In the genomic region with DNA sequence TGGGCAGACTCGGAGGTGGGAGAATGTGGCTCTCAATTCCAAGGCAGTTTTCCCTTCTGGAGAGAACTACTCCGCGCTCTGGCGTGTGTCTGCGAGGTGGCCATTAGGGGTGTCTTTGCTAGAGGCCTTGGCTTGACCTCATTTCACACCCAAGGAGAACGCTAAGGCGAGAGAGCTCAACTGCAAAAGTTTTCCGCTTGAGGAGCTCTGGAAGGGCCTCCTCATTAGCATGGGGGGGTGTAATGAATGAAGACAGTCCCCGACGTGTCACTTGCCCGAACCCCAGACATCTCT, we compare ENCODE assay signal across 8 cellular contexts. TPM values are rescaled to one million over a fixed set of nuclear protein-coding genes. Genes with fewer than 3 reads are reported as not detected.
DNase-seq lines count a peak whose midpoint lies in the region; ATAC-seq and TF ChIP-seq lines count a peak whose summit lies in the region.

No MANE protein-coding gene starts in this region.

- peak overlapping the region; percentile 91 for H2AFZ ChIP-seq in SK-N-SH (ENCODE audit: low read depth)

- H3K27ac Mint-ChIP-seq in endothelial cell (ENCODE audit: unreplicated experiment) = peak overlapping the region; percentile 93
- H3K27ac Mint-ChIP-seq in natural killer cell = peak overlapping the region; percentile 92 to 96

- peak overlapping the region; percentile 83 to 93 for H3K4me3 ChIP-seq in SK-N-SH (ENCODE audit: low read depth in 2 of 2, low read length in 1 of 2)

- peaks cover 37% of the 10 kb centered on the region for H3K79me2 ChIP-seq in SK-N-SH (ENCODE audit: insufficient read depth)

- H3F3A ChIP-seq in SK-N-SH (replicated peaks; ENCODE audit: insufficient read depth) = peaks cover 25% of the 10 kb centered on the region

- peaks cover 16% of the 10 kb centered on the region for H3K4me1 Mint-ChIP-seq in endothelial cell (ENCODE audit: unreplicated experiment)
- peaks cover 36 to 43% of the 10 kb centered on the region in 2 donors for H3K4me1 Mint-ChIP-seq in natural killer cell

- intact Hi-C loops in natural killer cell (cut with micrococcal nuclease) = loop anchor here (2.0 to 10.0 kb wide), 4 partner anchors 245 to 541 kb away; a partner anchor contains a TSS
- intact Hi-C loops in posterior vena cava (cut with DNase I) = loop anchor here (5.0 to 10.0 kb wide), 2 partner anchors 158 to 295 kb away; no protein-coding TSS in a partner anchor

- no peaks in the 10 kb centered on the region for H3K9me2 ChIP-seq in SK-N-SH

- 0% methylated on average over 8 of the region's 11 CpGs for WGBS in SK-N-SH (ENCODE audit: low lambda C conversion rate)

- H3K9me3 ChIP-seq in SK-N-SH = no peaks in the 10 kb centered on the region

- H3K9ac ChIP-seq in SK-N-SH = peak overlapping the region; percentile 96

- peaks cover 24% of the 10 kb centered on the region for H4K20me1 ChIP-seq in SK-N-SH (ENCODE audit: insufficient read depth)

- H3K27me3 ChIP-seq in SK-N-SH (ENCODE audit: insufficient read depth) = no peaks in the 10 kb centered on the region

- ATAC-seq in HG02678 (IDR thresholded peaks at IDR 0.05; ENCODE audit: unreplicated experiment) (peak; percentile 18), natural killer cell (peak in 1 of 3 donors; percentile 9)

- H3K4me1 ChIP-seq in SK-N-SH (ENCODE audit: control insufficient read depth in 1 of 2, insufficient read depth in 2 of 2, low read depth in 1 of 2, low read length in 1 of 2) = peaks cover 15 to 19% of the 10 kb centered on the region in 2 experiments

- TF ChIP-seq CTCF in SK-N-SH (IDR thresholded peaks at IDR 0.05) = no peak
- no peak for TF ChIP-seq CTCF in endothelial cell (IDR thresholded peaks at IDR 0.05; ENCODE audit: unreplicated experiment)
- no peak for TF ChIP-seq CTCF in natural killer cell (IDR thresholded peaks at IDR 0.05)

- no peak for TF ChIP-seq RAD21 in SK-N-SH (IDR thresholded peaks at IDR 0.05; ENCODE audit: low read length)

- no peaks in the 10 kb centered on the region for H3K36me3 ChIP-seq in SK-N-SH (replicated peaks in 1 of 2; ENCODE audit: control insufficient read depth in 1 of 2, insufficient read depth in 2 of 2, low read length in 1 of 2)

- H3K9me3 Mint-ChIP-seq in endothelial cell (ENCODE audit: unreplicated experiment) (peaks cover 3% of the 10 kb centered on the region), natural killer cell (peaks cover 5 to 8% of the 10 kb centered on the region in 2 donors)

- peak overlapping the region; percentile 98 for H3K27ac ChIP-seq in SK-N-SH (ENCODE audit: low read depth in 2 of 2, low read length in 1 of 2)

- DNase-seq in activated T-cell treated with anti-CD3 and anti-CD28 coated beads for 1 hour (ENCODE audit: low read depth) = peak; percentile 26
- DNase-seq in activated T-cell treated with anti-CD3 and anti-CD28 coated beads for 4 hours = no peak
- no peak for DNase-seq in SK-N-SH
- DNase-seq in endothelial cell (ENCODE audit: low spot score) = no peak
- peak; percentile 49 for DNase-seq in natural killer cell
- DNase-seq in HT-29 (ENCODE audit: low spot score) = no peak
- no peak for DNase-seq in posterior vena cava (ENCODE audit: low spot score)

- POLR2A ChIA-PET in SK-N-SH (lab: Yijun Ruan, JAX) = interaction anchor here (0.6 kb wide), 1 partner anchor 681 kb away, joined by 3 read pairs; no protein-coding TSS in a partner anchor

- H3K36me3 Mint-ChIP-seq in endothelial cell (ENCODE audit: low read depth, unreplicated experiment) (peaks cover 11% of the 10 kb centered on the region), natural killer cell (peaks cover 5% of the 10 kb centered on the region)

- H3K4me3 Mint-ChIP-seq in endothelial cell (ENCODE audit: unreplicated experiment) (peak overlapping the region; percentile 96), natural killer cell (peak overlapping the region; percentile 100)

- CTCF ChIA-PET in SK-N-SH (lab: Yijun Ruan, JAX) = interaction anchor here (0.6 to 2.5 kb wide), 6 partner anchors 10 to 332 kb away, joined by 3 to 9 read pairs (median 4); no protein-coding TSS in a partner anchor

- no peak for TF ChIP-seq EP300 in SK-N-SH (IDR thresholded peaks at IDR 0.05; ENCODE audit: borderline replicate concordance in 1 of 2, low read depth in 1 of 2, low read length in 1 of 2)

- H3K27me3 Mint-ChIP-seq in endothelial cell (ENCODE audit: unreplicated experiment) = peaks cover 19% of the 10 kb centered on the region
- peaks cover 0 to 14% of the 10 kb centered on the region in 2 donors for H3K27me3 Mint-ChIP-seq in natural killer cell (ENCODE audit: low read depth in 2 of 2)

- peak overlapping the region; percentile 100 for H3K4me2 ChIP-seq in SK-N-SH

TF ChIP-seq in SK-N-SH, 30 proteins besides CTCF, POLR2A, EP300 and RAD21:
- TF ChIP-seq RXRA (IDR thresholded peaks at IDR 0.05; ENCODE audit: borderline replicate concordance, low read depth) (no peak), FOXM1 (IDR thresholded peaks at IDR 0.05; ENCODE audit: low read depth) (no peak)
- TF ChIP-seq, protein P1, sequence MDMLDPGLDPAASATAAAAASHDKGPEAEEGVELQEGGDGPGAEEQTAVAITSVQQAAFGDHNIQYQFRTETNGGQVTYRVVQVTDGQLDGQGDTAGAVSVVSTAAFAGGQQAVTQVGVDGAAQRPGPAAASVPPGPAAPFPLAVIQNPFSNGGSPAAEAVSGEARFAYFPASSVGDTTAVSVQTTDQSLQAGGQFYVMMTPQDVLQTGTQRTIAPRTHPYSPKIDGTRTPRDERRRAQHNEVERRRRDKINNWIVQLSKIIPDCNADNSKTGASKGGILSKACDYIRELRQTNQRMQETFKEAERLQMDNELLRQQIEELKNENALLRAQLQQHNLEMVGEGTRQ (IDR thresholded peaks at IDR 0.05; ENCODE audit: borderline replicate concordance, low read depth, low read length) = no peak

RNA-seq across cellular contexts. Expression of a gene that starts 0.7 kb away (rescaled TPM):
- polyA plus RNA-seq in SK-N-SH (2012; rRNA removed) = 13.8 and 16.4 TPM in 2 replicates
- polyA plus RNA-seq in SK-N-SH (2012; cell fraction: cytosol; rRNA removed) = 14.2 and 16.3 TPM in 2 replicates
- 29.8 and 46.5 TPM in 2 replicates for polyA plus RNA-seq in SK-N-SH (2012; cell fraction: nucleus; rRNA removed)
- total RNA-seq in endothelial cell (ENCODE audit: unreplicated experiment) = 47.9 TPM
- total RNA-seq in natural killer cell = 10 to 100 TPM; 46.4 to 53.3 (median 48.8) TPM
- total RNA-seq in HT-29 (2014; rRNA removed; shearing (Covaris generic)) = 17.8 and 23.8 TPM in 2 replicates
- 100 to 1,000 TPM in 1 of 2 donors, 10 to 100 TPM in 1; 78.4 to 116 TPM for total RNA-seq in posterior vena cava

Comparison
In these comparisons a context has a peak if more than half of its experiments do, and no peak if none do; other contexts are left out.
1. DNase-seq: peak in activated T-cell treated with anti-CD3 and anti-CD28 coated beads for 1 hour (single experiment) and natural killer cell (single experiment); none in activated T-cell treated with anti-CD3 and anti-CD28 coated beads for 4 hours (single experiment), SK-N-SH (single experiment), endothelial cell (single experiment), HT-29 (single experiment) and posterior vena cava (single experiment).